6 cellular contexts compared by ENCODE assay signal in genomic region chr14:64347748-64348147, GRCh38.
TF ChIP-seq lines count a peak whose summit lies in the region.

No MANE protein-coding gene starts in this region.

TF ChIP-seq in SK-N-SH, 30 proteins besides CTCF, POLR2A, EP300 and RAD21 (continues in another document):
- TF ChIP-seq CHD2 (IDR thresholded peaks at IDR 0.05; ENCODE audit: low read length, partially characterized antibody), result no peak
- no peak for TF ChIP-seq RFX5 (IDR thresholded peaks at IDR 0.05; ENCODE audit: low read length)
- TF ChIP-seq TEAD4 (IDR thresholded peaks at IDR 0.05; ENCODE audit: borderline replicate concordance, insufficient read depth), result no peak
- TF ChIP-seq FOXM1 (IDR thresholded peaks at IDR 0.05; ENCODE audit: low read depth), result no peak
- TF ChIP-seq FOXJ3 (CRISPR knock-in tag; IDR thresholded peaks at IDR 0.05), result no peak
- no peak for TF ChIP-seq YY1 (IDR thresholded peaks at IDR 0.05; ENCODE audit: low read depth)
- TF ChIP-seq ZBTB33 (IDR thresholded peaks at IDR 0.05; ENCODE audit: borderline replicate concordance, low read depth), result no peak
- no peak for TF ChIP-seq TCF12 (IDR thresholded peaks at IDR 0.05)
- TF ChIP-seq NRF1 (IDR thresholded peaks at IDR 0.05; ENCODE audit: low read depth, low read length), result no peak
- TF ChIP-seq GABPA (IDR thresholded peaks at IDR 0.05; ENCODE audit: low read depth), result no peak
- no peak for TF ChIP-seq RCOR1 (IDR thresholded peaks at IDR 0.05; ENCODE audit: low read length)
- TF ChIP-seq MXI1 (IDR thresholded peaks at IDR 0.05; ENCODE audit: low read depth, low read length), result no peak

TF ChIP-seq in SK-N-SH treated with all-trans-retinoic acid at 6 μM for 48 hours, 23 proteins besides CTCF, POLR2A, EP300 and RAD21 (continues in another document):
- TF ChIP-seq PPARA (CRISPR knock-in tag; IDR thresholded peaks at IDR 0.05; ENCODE audit: borderline replicate concordance) (no peak), ZFP3 (CRISPR knock-in tag; IDR thresholded peaks at IDR 0.05) (no peak), CREB5 (CRISPR knock-in tag; IDR thresholded peaks at IDR 0.05; ENCODE audit: low read depth) (no peak), ZNF565 (CRISPR knock-in tag; conservative IDR thresholded peaks at IDR 0.05; ENCODE audit: low read depth) (no peak), RARB (CRISPR knock-in tag; IDR thresholded peaks at IDR 0.05) (no peak), TOX (CRISPR knock-in tag; IDR thresholded peaks at IDR 0.05; ENCODE audit: borderline replicate concordance) (no peak)

TF ChIP-seq in A549, 52 proteins besides CTCF, POLR2A, EP300 and RAD21:
- TF ChIP-seq MAFK (IDR thresholded peaks at IDR 0.05; ENCODE audit: partially characterized antibody), result peak; percentile 84
- no peak for TF ChIP-seq SMC3 (IDR thresholded peaks at IDR 0.05)
- no peak for TF ChIP-seq NFE2L2 (conservative IDR thresholded peaks at IDR 0.05; ENCODE audit: low read length)
- no peak for TF ChIP-seq HEYL (CRISPR knock-in tag; IDR thresholded peaks at IDR 0.05)
- no peak for TF ChIP-seq E2F6 (IDR thresholded peaks at IDR 0.05; ENCODE audit: borderline replicate concordance, low read depth)
TF ChIP-seq in A549: peak in this region for 1.

TF ChIP-seq in IMR-90, 13 proteins besides CTCF, POLR2A, EP300 and RAD21:
- TF ChIP-seq RCOR1 (IDR thresholded peaks at IDR 0.05; ENCODE audit: insufficient replicate concordance, low read length) (no peak), MAFK (IDR thresholded peaks at IDR 0.05; ENCODE audit: low read depth, low read length) (peak; percentile 77)

TF ChIP-seq in K562, 482 proteins besides CTCF, POLR2A, EP300 and RAD21:
- TF ChIP-seq C11orf30 (IDR thresholded peaks at IDR 0.05; ENCODE audit: low read depth) (peak; percentile 64), ATF4 (CRISPR knock-in tag; IDR thresholded peaks at IDR 0.05) (no peak), PTBP1 (IDR thresholded peaks at IDR 0.05; ENCODE audit: low read depth, low read length) (no peak), ZNF639 (CRISPR knock-in tag; conservative IDR thresholded peaks at IDR 0.05 in 1 of 2, IDR thresholded peaks at IDR 0.05 in 1 of 2) (no peak), NFIX (CRISPR knock-in tag; IDR thresholded peaks at IDR 0.05; ENCODE audit: low read depth) (no peak), ZNF311 (CRISPR knock-in tag; IDR thresholded peaks at IDR 0.05) (no peak), ZNF184 (CRISPR knock-in tag; IDR thresholded peaks at IDR 0.05) (no peak), MAFK (IDR thresholded peaks at IDR 0.05; ENCODE audit: low read length) (peak; percentile 56; the same call in 1 of the 2 replicates), MAX (CRISPR knock-in tag; IDR thresholded peaks at IDR 0.05) (no peak), MAFF (IDR thresholded peaks at IDR 0.05; ENCODE audit: low read length) (peak; percentile 34; the same call in 1 of the 2 replicates), BMI1 (IDR thresholded peaks at IDR 0.05; ENCODE audit: low read length) (no peak), EZH2 (IDR thresholded peaks at IDR 0.05; ENCODE audit: borderline replicate concordance, low read depth, low read length) (no peak), RHOXF2B (CRISPR knock-in tag; conservative IDR thresholded peaks at IDR 0.05) (no peak), PHTF2 (CRISPR knock-in tag; IDR thresholded peaks at IDR 0.05) (no peak), GTF2A2 (tag; IDR thresholded peaks at IDR 0.05) (no peak), ZNF77 (CRISPR knock-in tag; IDR thresholded peaks at IDR 0.05) (no peak), ZNF316 (IDR thresholded peaks at IDR 0.05) (peak; percentile 79), NUFIP1 (IDR thresholded peaks at IDR 0.05; ENCODE audit: partially characterized antibody) (no peak), ARID1B (IDR thresholded peaks at IDR 0.05) (no peak), SNIP1 (IDR thresholded peaks at IDR 0.05; ENCODE audit: low read depth) (no peak), SMAD1 (IDR thresholded peaks at IDR 0.05; ENCODE audit: low read depth, low read length, partially characterized antibody) (no peak), GATAD2B (IDR thresholded peaks at IDR 0.05; ENCODE audit: borderline replicate concordance) (no peak), MAFG (tag; conservative IDR thresholded peaks at IDR 0.05) (peak; percentile 55; the same call in 1 of the 2 replicates)
TF ChIP-seq in K562: peak in this region for 5.

TF ChIP-seq in GM12891, 5 proteins besides CTCF, POLR2A, EP300 and RAD21:
- no peak for TF ChIP-seq SPI1 (IDR thresholded peaks at IDR 0.05; ENCODE audit: low read depth, low read length)
- TF ChIP-seq TAF1 (IDR thresholded peaks at IDR 0.05; ENCODE audit: low read depth, low read length), result no peak
- TF ChIP-seq PAX5 (IDR thresholded peaks at IDR 0.05; ENCODE audit: insufficient read depth, low read length, severe bottlenecking), result no peak
- no peak for TF ChIP-seq POLR2AphosphoS5 (IDR thresholded peaks at IDR 0.05; ENCODE audit: low read depth, low read length)
- no peak for TF ChIP-seq POU2F2 (IDR thresholded peaks at IDR 0.05; ENCODE audit: low read depth, low read length)
